Comparison of ENCODE assay signal across 20 cellular contexts in the genomic region with DNA sequence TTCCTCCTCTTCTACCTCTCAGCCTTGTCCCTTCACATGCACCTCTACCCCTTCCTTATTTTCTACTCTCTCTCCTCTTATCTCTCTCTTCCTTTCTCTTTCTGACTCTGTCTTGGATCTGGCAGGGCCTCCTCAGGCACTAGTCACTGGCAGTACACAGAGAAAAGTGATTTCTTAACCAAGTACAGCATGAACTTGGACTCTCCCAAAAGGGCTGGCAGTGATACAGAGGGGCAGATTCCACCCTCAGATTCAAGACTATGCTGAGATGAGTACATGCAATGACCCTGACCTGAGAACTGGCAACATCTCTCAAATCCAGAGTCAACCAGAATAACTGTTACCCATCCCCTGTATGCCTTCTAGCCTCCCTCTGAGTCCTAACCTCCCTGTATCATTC. TPM values are rescaled to one million over a fixed set of nuclear protein-coding genes. Genes with fewer than 3 reads are reported as not detected.
DNase-seq lines count a peak whose midpoint lies in the region; ATAC-seq and TF ChIP-seq lines count a peak whose summit lies in the region.
"Had no signal": no experiment of that assay in that cellular context is flagged by ENCODE, and none has a peak within 500 bp of the region (broad histone marks: within the 10 kb centered on the region; RNA-seq: fewer than 3 reads in every experiment).

No MANE protein-coding gene starts in this region.

- DNase-seq in fibroblast of pulmonary artery (ENCODE audit: low read depth), result peak; percentile 39
- peak; percentile 48 for DNase-seq in lung (ENCODE audit: low spot score)
- DNase-seq in tibial artery, result peak; percentile 83 to 86
- no peak for DNase-seq in cerebellar nuclear complex (lab: John Stamatoyannopoulos, UW)
- no peak for DNase-seq in dorsolateral prefrontal cortex
- no peak for DNase-seq in NCI-H2227 treated with DMSO at 0.1 percent for 48 hours (lab: John Stamatoyannopoulos, UW)
- no peak for DNase-seq in stimulated activated naive CD4-positive, alpha-beta T cell treated with Interleukin-2 at 50 U/mL for 16 hours (lab: John Stamatoyannopoulos, UW)
- DNase-seq: activated effector memory CD4-positive, alpha-beta T cell treated with Interleukin-2 at 50 U/mL for 16 hours; dermis blood vessel endothelial cell; Kasumi-1; naive B cell; NCI-H1436; NCI-H345; NK-92 treated with Interleukin-12 subunit alpha and Interleukin-12 subunit beta, amount 100 ng/mL, for 24 hours; substantia nigra; T-helper 17 cell had no signal

- no peaks in the 10 kb centered on the region for H3K9me2 ChIP-seq in OCI-LY1 (ENCODE audit: low read depth, low read length)

- peaks cover 43% of the 10 kb centered on the region for H3K4me1 ChIP-seq in OCI-LY1 (ENCODE audit: insufficient read depth, low read length, severe bottlenecking)
- H3K4me1 ChIP-seq in lung (ENCODE audit: control insufficient read depth in 2 of 2, insufficient read depth in 2 of 2, low read length in 2 of 2), result peaks cover 0 to 7% of the 10 kb centered on the region in 2 donors
- H3K4me1 ChIP-seq in tibial artery, result peaks cover 0 to 6% (median 2%) of the 10 kb centered on the region in 4 donors
- H3K4me1 ChIP-seq: HAP-1 had no signal

- H3K9me3 ChIP-seq in OCI-LY1 (ENCODE audit: low read length) (no peaks in the 10 kb centered on the region), lung (ENCODE audit: control insufficient read depth in 2 of 2, insufficient read depth in 1 of 2, low read length in 1 of 2) (peaks cover 0 to 1% of the 10 kb centered on the region in 2 donors), tibial artery (no peaks in the 10 kb centered on the region)

- H2AFZ ChIP-seq in OCI-LY1 (ENCODE audit: low read length), result no peak overlapping the region

- intact Hi-C loops in tibial artery (cut with DNase I; ENCODE audit: low total_unique reads) (no loop called here), dorsolateral prefrontal cortex (cut with DNase I) (no loop called here)

- H3K27me3 ChIP-seq in OCI-LY1 (ENCODE audit: insufficient read depth, low read length) (no peaks in the 10 kb centered on the region), lung (ENCODE audit: control insufficient read depth, insufficient read depth) (no peaks in the 10 kb centered on the region), tibial artery (no peaks in the 10 kb centered on the region), dorsolateral prefrontal cortex (peaks cover 0 to 6% (median 0%) of the 10 kb centered on the region in 45 donors)

- H3K4me2 ChIP-seq in OCI-LY1 (ENCODE audit: low read length), result no peak overlapping the region
- H3K4me2 ChIP-seq: BLaER1 treated with 17β-estradiol and CSF1 and Interleukin-3, amounts not matched to agents 10 nM and 100 nM had no signal

- H3K36me3 ChIP-seq in OCI-LY1 (ENCODE audit: insufficient read depth, low read length) (peaks cover 29% of the 10 kb centered on the region; the same call in 1 of the 2 replicates), lung (ENCODE audit: control insufficient read depth in 2 of 2, insufficient read depth in 2 of 2, low read length in 2 of 2) (no peaks in the 10 kb centered on the region), tibial artery (peaks cover 0 to 5% (median 4%) of the 10 kb centered on the region in 3 donors)
- H3K36me3 ChIP-seq: BLaER1 treated with 17β-estradiol and CSF1 and Interleukin-3, amounts not matched to agents 10 nM and 100 nM; HAP-1 had no signal

- no peak overlapping the region for H3K4me3 ChIP-seq in OCI-LY1 (ENCODE audit: low read depth, low read length, poor library complexity, severe bottlenecking)
- H3K4me3 ChIP-seq in fibroblast of pulmonary artery (replicated peaks; ENCODE audit: low read depth, low read length), result no peak overlapping the region
- no peak overlapping the region for H3K4me3 ChIP-seq in lung
- H3K4me3 ChIP-seq in tibial artery, result no peak overlapping the region
- no peak overlapping the region for H3K4me3 ChIP-seq in dorsolateral prefrontal cortex
- H3K4me3 ChIP-seq: BLaER1 treated with 17β-estradiol and CSF1 and Interleukin-3, amounts not matched to agents 10 nM and 100 nM; HAP-1 had no signal

- H3F3A ChIP-seq in OCI-LY1 (ENCODE audit: insufficient read depth, low read length), result no peaks in the 10 kb centered on the region

- no peak for ATAC-seq in lung (ENCODE audit: insufficient read depth, low FRiP score)
- ATAC-seq: esophagus mucosa, T-helper 17 cell had no signal

- peak overlapping the region; percentile 50 for H3K27ac ChIP-seq in OCI-LY1 (ENCODE audit: low read depth, low read length, poor library complexity, severe bottlenecking)
- no peak overlapping the region for H3K27ac ChIP-seq in lung (ENCODE audit: low read depth in 1 of 2, low read length in 1 of 2)
- peak overlapping the region in 1 of 2 donors; percentile 31 for H3K27ac ChIP-seq in tibial artery
- no peak overlapping the region for H3K27ac ChIP-seq in dorsolateral prefrontal cortex
- H3K27ac ChIP-seq: BLaER1 treated with 17β-estradiol and CSF1 and Interleukin-3, amounts not matched to agents 10 nM and 100 nM had no signal

- no peaks in the 10 kb centered on the region for H3K79me2 ChIP-seq in OCI-LY1 (ENCODE audit: insufficient read depth, low read length)

- TF ChIP-seq CTCF in OCI-LY1 (IDR thresholded peaks at IDR 0.05; ENCODE audit: low read length), result no peak
- no peak for TF ChIP-seq CTCF in fibroblast of pulmonary artery (IDR thresholded peaks at IDR 0.05; ENCODE audit: low read length, missing control alignments)
- no peak for TF ChIP-seq CTCF in lung (IDR thresholded peaks at IDR 0.05; ENCODE audit: control extremely low read depth, extremely low read depth)
- no peak for TF ChIP-seq CTCF in tibial artery (IDR thresholded peaks at IDR 0.05)
- no peak for TF ChIP-seq CTCF in dorsolateral prefrontal cortex (IDR thresholded peaks at IDR 0.05 in 54 of 56, conservative IDR thresholded peaks at IDR 0.05 in 2 of 56; ENCODE audit: low read depth in 1 of 56, partially characterized antibody in 56 of 56)

- H4K20me1 ChIP-seq in OCI-LY1 (ENCODE audit: insufficient read depth, low read length), result no peaks in the 10 kb centered on the region

- H3K9ac ChIP-seq in OCI-LY1 (ENCODE audit: low read length), result no peak overlapping the region
- H3K9ac ChIP-seq: BLaER1 treated with 17β-estradiol and CSF1 and Interleukin-3, amounts not matched to agents 10 nM and 100 nM had no signal

RNA-seq across cellular contexts. Expression of gene AOX1, which starts 4.3 kb away (rescaled TPM):
- total RNA-seq in lung (10 to 100 TPM; 10.1 to 48.5 TPM), dorsolateral prefrontal cortex (1 to 10 TPM in 104 of 120 experiments, under 1 TPM in 16; 0.39 to 8.4 (median 1.9) TPM)
- polyA plus RNA-seq in lung, result 10 to 100 TPM in 1 of 2 donors, 1 to 10 TPM in 1; 8.0 to 11.1 TPM
- total RNA-seq: T-helper 17 cell had no signal

Comparison
In these comparisons a context has a peak if more than half of its experiments do, and no peak if none do; other contexts are left out.
1. DNase-seq: peak in fibroblast of pulmonary artery (single experiment), lung (single experiment) and tibial artery (2 of 2); none in cerebellar nuclear complex (0 of 2), dorsolateral prefrontal cortex (0 of 10), NCI-H2227 treated with DMSO at 0.1 percent for 48 hours (single experiment) and stimulated activated naive CD4-positive, alpha-beta T cell treated with Interleukin-2 at 50 U/mL for 16 hours (single experiment).